1 cellular context compared by ENCODE assay signal in genomic region chr1:100074604-100075395, GRCh38.
TF ChIP-seq lines count a peak whose summit lies in the region.

No MANE protein-coding gene starts in this region.

TF ChIP-seq in IMR-90, 13 proteins besides CTCF, POLR2A, EP300 and RAD21:
- TF ChIP-seq CEBPB (IDR thresholded peaks at IDR 0.05; ENCODE audit: low read depth, low read length) (no peak), FOS (IDR thresholded peaks at IDR 0.05; ENCODE audit: low read depth, low read length) (no peak), SMC3 (IDR thresholded peaks at IDR 0.05; ENCODE audit: low read depth, low read length) (no peak), ELK1 (IDR thresholded peaks at IDR 0.05; ENCODE audit: borderline replicate concordance, low read depth, low read length) (no peak), BHLHE40 (IDR thresholded peaks at IDR 0.05; ENCODE audit: low read depth, low read length) (no peak), USF2 (IDR thresholded peaks at IDR 0.05; ENCODE audit: low read depth, low read length) (no peak), MAZ (IDR thresholded peaks at IDR 0.05; ENCODE audit: borderline replicate concordance, low read depth, low read length) (no peak), CHD1 (IDR thresholded peaks at IDR 0.05; ENCODE audit: low read depth, low read length) (no peak), RCOR1 (IDR thresholded peaks at IDR 0.05; ENCODE audit: insufficient replicate concordance, low read length) (no peak), MAFK (IDR thresholded peaks at IDR 0.05; ENCODE audit: low read depth, low read length) (no peak), NFE2L2 (IDR thresholded peaks at IDR 0.05; ENCODE audit: low read depth, low read length) (no peak)
